2 cellular contexts compared by ENCODE assay signal in genomic region chr6:147674794-147675193, GRCh38.
TF ChIP-seq lines count a peak whose summit lies in the region.

No MANE protein-coding gene starts in this region.

TF ChIP-seq in IMR-90, 13 proteins besides CTCF, POLR2A, EP300 and RAD21:
- TF ChIP-seq RFX5 (IDR thresholded peaks at IDR 0.05; ENCODE audit: low read depth, low read length) (no peak), MAZ (IDR thresholded peaks at IDR 0.05; ENCODE audit: borderline replicate concordance, low read depth, low read length) (no peak), MXI1 (IDR thresholded peaks at IDR 0.05; ENCODE audit: borderline replicate concordance, low read depth, low read length) (no peak), RCOR1 (IDR thresholded peaks at IDR 0.05; ENCODE audit: insufficient replicate concordance, low read length) (no peak), CHD1 (IDR thresholded peaks at IDR 0.05; ENCODE audit: low read depth, low read length) (no peak), SMC3 (IDR thresholded peaks at IDR 0.05; ENCODE audit: low read depth, low read length) (no peak)

TF ChIP-seq in K562, 482 proteins besides CTCF, POLR2A, EP300 and RAD21:
- TF ChIP-seq TRIM28 (IDR thresholded peaks at IDR 0.05) (no peak), ZBTB17 (CRISPR knock-in tag; IDR thresholded peaks at IDR 0.05) (peak; percentile 65; the same call in 1 of the 2 replicates), MLLT1 (IDR thresholded peaks at IDR 0.05) (peak in 1 of 2 experiments; percentile 68; a peak in 1 of 4 replicates), NFXL1 (CRISPR knock-in tag; IDR thresholded peaks at IDR 0.05) (no peak), RBM22 (IDR thresholded peaks at IDR 0.05; ENCODE audit: low read depth, low read length, poor library complexity, severe bottlenecking) (no peak), ZMIZ1 (IDR thresholded peaks at IDR 0.05; ENCODE audit: low read depth in 2 of 2, low read length in 2 of 2) (0 out of 4 replicates have a peak, but pooled peaks of 1 of the 2 experiments have one; percentile 39), ZNF23 (CRISPR knock-in tag; IDR thresholded peaks at IDR 0.05) (peak; percentile 93), MEF2D (tag; conservative IDR thresholded peaks at IDR 0.05; ENCODE audit: low read depth) (no peak), KAT7 (CRISPR knock-in tag; IDR thresholded peaks at IDR 0.05; ENCODE audit: borderline replicate concordance) (no peak)
TF ChIP-seq in K562: peak in this region for 4.
